9 cellular contexts compared by ENCODE assay signal in the genomic region with DNA sequence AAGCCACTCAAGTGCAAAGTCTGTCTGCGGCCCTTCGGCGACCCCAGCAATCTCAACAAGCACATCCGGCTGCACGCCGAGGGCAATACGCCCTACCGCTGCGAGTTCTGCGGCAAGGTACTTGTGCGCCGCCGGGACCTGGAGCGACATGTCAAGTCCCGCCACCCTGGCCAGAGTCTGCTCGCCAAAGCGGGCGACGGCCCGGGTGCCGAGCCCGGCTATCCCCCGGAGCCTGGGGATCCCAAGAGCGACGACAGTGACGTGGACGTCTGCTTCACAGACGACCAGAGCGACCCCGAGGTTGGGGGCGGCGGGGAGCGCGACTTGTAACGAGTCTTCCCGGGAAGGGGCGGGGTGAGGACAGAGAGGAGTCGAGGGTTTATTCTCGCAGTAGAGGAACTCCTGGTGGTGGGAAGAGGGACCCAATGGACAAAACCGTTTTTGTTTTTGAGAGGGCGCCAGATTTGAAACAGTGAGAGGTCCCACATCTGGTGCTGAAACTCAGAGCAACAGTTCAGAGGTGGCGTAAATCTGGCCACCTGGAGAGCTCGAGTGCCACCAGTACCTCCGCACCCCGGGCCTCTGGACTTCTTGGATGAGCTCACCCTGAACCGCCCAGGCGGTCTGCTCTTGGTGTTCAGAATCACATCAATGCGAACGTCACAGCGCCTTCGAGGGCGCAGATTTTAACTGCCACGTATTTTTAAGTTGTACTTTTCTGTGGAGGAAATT. TPM values are rescaled to one million over a fixed set of nuclear protein-coding genes. Genes with fewer than 3 reads are reported as not detected.
A peak's percentile ranks its signal among the peaks of the same experiment; 100 is the strongest.
DNase-seq lines count a peak whose midpoint lies in the region; ATAC-seq and TF ChIP-seq lines count a peak whose summit lies in the region.
"Had no signal": no experiment of that assay in that cellular context is flagged by ENCODE, and none has a peak within 500 bp of the region (broad histone marks: within the 10 kb centered on the region; RNA-seq: fewer than 3 reads in every experiment).

No MANE protein-coding gene starts in this region.

- no peak for TF ChIP-seq CTCF in retinal pigment epithelial cell (conservative IDR thresholded peaks at IDR 0.05; ENCODE audit: low read depth, low read length)

- ATAC-seq in HG03045 (IDR thresholded peaks at IDR 0.05; ENCODE audit: unreplicated experiment) (peak; percentile 6), esophagus mucosa (peak; percentile 31), HG02588 (IDR thresholded peaks at IDR 0.05; ENCODE audit: unreplicated experiment) (no peak), HG03097 (IDR thresholded peaks at IDR 0.05; ENCODE audit: low FRiP score, unreplicated experiment) (no peak)

- DNase-seq in NCI-H82 (lab: John Stamatoyannopoulos, UW) (peak; percentile 74), NCI-H82 treated with DMSO at 0.1 percent for 48 hours (lab: John Stamatoyannopoulos, UW; ENCODE audit: unreplicated experiment) (no peak), OCI-M1 (lab: John Stamatoyannopoulos, UW) (peak; percentile 55), retinal pigment epithelial cell (ENCODE audit: low read depth) (no peak)

- H3K4me3 ChIP-seq in retinal pigment epithelial cell (ENCODE audit: low read length) = peak overlapping the region; percentile 14
- H3K4me3 ChIP-seq: BLaER1 had no signal

RNA-seq across cellular contexts. Expression of gene PRDM13, which starts 8.0 kb away (rescaled TPM):
- total RNA-seq in esophagus mucosa = not detected

RNA-seq across cellular contexts. Expression of gene CCNC, which starts 46.1 kb away (rescaled TPM):
- 38.5 TPM for total RNA-seq in esophagus mucosa

Comparison
In these comparisons a context has a peak if more than half of its experiments do, and no peak if none do; other contexts are left out.
1. DNase-seq: peak in NCI-H82 (single experiment) and OCI-M1 (single experiment); none in NCI-H82 treated with DMSO at 0.1 percent for 48 hours (single experiment) and retinal pigment epithelial cell (single experiment).
2. ATAC-seq: peak in HG03045 (single experiment) and esophagus mucosa (single experiment); none in HG02588 (single experiment) and HG03097 (single experiment).